1 cellular context compared by ENCODE assay signal in the genomic region with DNA sequence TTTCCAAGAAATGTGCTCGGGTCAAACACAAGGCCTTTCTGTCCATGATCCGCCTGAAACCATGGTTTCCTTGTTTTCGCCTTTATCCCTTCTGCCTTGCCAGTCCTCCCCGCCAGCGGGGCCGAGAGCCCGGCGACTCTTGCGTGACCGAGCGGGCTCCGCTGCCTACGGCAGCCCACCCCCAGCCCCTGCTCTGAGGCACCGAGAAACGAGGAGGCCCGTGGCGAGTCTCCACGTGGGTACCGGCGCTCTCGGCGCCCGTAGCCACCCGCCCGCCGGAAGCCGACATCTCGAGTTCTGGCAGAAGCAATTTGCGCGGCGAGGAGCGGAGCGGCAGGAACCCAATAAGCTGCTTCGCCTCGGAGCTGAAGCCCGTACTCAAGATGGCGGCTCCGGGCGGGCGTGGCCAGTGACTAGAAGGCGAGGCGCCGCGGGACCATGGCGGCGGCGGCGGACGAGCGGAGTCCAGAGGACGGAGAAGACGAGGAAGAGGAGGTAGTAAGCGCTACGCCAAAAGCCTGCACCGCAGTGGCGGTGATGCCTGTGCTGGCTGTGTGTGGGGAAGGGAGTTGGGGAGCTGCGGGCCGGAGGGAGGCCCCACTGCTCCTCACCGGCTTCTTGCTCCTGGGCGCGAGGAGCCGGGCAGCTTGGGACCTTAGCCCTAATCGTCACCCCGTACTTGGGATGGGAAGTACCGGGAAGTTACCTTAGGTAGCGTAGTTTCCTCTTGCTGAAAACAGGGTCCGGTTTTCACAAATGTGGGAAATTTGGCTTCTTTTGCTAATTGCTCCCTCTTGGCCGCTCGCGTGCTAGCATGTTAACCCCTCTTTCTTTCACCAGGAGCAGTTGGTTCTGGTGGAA.
TF ChIP-seq lines count a peak whose summit lies in the region.

A gene with protein sequence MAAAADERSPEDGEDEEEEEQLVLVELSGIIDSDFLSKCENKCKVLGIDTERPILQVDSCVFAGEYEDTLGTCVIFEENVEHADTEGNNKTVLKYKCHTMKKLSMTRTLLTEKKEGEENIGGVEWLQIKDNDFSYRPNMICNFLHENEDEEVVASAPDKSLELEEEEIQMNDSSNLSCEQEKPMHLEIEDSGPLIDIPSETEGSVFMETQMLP (plus strand): TSS at position 375 of the 861 bp plus-strand sequence. CDS start 64 bp downstream, at position 439.

TF ChIP-seq in HepG2, 621 proteins besides CTCF, POLR2A, EP300 and RAD21 (continued from another document and continues in another):
- TF ChIP-seq, protein P1, sequence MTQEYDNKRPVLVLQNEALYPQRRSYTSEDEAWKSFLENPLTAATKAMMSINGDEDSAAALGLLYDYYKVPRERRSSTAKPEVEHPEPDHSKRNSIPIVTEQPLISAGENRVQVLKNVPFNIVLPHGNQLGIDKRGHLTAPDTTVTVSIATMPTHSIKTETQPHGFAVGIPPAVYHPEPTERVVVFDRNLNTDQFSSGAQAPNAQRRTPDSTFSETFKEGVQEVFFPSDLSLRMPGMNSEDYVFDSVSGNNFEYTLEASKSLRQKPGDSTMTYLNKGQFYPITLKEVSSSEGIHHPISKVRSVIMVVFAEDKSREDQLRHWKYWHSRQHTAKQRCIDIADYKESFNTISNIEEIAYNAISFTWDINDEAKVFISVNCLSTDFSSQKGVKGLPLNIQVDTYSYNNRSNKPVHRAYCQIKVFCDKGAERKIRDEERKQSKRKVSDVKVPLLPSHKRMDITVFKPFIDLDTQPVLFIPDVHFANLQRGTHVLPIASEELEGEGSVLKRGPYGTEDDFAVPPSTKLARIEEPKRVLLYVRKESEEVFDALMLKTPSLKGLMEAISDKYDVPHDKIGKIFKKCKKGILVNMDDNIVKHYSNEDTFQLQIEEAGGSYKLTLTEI (CRISPR knock-in tag; conservative IDR thresholded peaks at IDR 0.05): no peak
- TF ChIP-seq FOXA1 (IDR thresholded peaks at IDR 0.05) (no peak), FOXA1 (CRISPR knock-in tag; IDR thresholded peaks at IDR 0.05) (0 out of 2 replicates have a peak, but pooled peaks have one; percentile 13), MEF2D (CRISPR knock-in tag; IDR thresholded peaks at IDR 0.05) (peak; percentile 84), POLR2G (IDR thresholded peaks at IDR 0.05; ENCODE audit: low read depth, low read length) (peak; percentile 98), PAX8 (CRISPR knock-in tag; IDR thresholded peaks at IDR 0.05; ENCODE audit: borderline replicate concordance) (peak; percentile 79; the same call in 1 of the 2 replicates), ETV6 (CRISPR knock-in tag; conservative IDR thresholded peaks at IDR 0.05) (peak; percentile 50; the same call in 1 of the 2 replicates), ZNF251 (CRISPR knock-in tag; IDR thresholded peaks at IDR 0.05) (no peak), TAF1 (CRISPR knock-in tag; IDR thresholded peaks at IDR 0.05) (peak; percentile 99), ELF1 (CRISPR knock-in tag; IDR thresholded peaks at IDR 0.05) (peak; percentile 71)
- TF ChIP-seq, protein P2, sequence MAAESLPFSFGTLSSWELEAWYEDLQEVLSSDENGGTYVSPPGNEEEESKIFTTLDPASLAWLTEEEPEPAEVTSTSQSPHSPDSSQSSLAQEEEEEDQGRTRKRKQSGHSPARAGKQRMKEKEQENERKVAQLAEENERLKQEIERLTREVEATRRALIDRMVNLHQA (CRISPR knock-in tag; IDR thresholded peaks at IDR 0.05): 0 out of 2 replicates have a peak, but pooled peaks have one; percentile 46
- TF ChIP-seq, protein P3, sequence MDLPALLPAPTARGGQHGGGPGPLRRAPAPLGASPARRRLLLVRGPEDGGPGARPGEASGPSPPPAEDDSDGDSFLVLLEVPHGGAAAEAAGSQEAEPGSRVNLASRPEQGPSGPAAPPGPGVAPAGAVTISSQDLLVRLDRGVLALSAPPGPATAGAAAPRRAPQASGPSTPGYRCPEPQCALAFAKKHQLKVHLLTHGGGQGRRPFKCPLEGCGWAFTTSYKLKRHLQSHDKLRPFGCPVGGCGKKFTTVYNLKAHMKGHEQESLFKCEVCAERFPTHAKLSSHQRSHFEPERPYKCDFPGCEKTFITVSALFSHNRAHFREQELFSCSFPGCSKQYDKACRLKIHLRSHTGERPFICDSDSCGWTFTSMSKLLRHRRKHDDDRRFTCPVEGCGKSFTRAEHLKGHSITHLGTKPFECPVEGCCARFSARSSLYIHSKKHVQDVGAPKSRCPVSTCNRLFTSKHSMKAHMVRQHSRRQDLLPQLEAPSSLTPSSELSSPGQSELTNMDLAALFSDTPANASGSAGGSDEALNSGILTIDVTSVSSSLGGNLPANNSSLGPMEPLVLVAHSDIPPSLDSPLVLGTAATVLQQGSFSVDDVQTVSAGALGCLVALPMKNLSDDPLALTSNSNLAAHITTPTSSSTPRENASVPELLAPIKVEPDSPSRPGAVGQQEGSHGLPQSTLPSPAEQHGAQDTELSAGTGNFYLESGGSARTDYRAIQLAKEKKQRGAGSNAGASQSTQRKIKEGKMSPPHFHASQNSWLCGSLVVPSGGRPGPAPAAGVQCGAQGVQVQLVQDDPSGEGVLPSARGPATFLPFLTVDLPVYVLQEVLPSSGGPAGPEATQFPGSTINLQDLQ (CRISPR knock-in tag; IDR thresholded peaks at IDR 0.05): peak; percentile 93
- TF ChIP-seq, protein P4, sequence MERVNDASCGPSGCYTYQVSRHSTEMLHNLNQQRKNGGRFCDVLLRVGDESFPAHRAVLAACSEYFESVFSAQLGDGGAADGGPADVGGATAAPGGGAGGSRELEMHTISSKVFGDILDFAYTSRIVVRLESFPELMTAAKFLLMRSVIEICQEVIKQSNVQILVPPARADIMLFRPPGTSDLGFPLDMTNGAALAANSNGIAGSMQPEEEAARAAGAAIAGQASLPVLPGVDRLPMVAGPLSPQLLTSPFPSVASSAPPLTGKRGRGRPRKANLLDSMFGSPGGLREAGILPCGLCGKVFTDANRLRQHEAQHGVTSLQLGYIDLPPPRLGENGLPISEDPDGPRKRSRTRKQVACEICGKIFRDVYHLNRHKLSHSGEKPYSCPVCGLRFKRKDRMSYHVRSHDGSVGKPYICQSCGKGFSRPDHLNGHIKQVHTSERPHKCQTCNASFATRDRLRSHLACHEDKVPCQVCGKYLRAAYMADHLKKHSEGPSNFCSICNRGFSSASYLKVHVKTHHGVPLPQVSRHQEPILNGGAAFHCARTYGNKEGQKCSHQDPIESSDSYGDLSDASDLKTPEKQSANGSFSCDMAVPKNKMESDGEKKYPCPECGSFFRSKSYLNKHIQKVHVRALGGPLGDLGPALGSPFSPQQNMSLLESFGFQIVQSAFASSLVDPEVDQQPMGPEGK (CRISPR knock-in tag; IDR thresholded peaks at IDR 0.05): peak; percentile 45
- TF ChIP-seq, protein P5, sequence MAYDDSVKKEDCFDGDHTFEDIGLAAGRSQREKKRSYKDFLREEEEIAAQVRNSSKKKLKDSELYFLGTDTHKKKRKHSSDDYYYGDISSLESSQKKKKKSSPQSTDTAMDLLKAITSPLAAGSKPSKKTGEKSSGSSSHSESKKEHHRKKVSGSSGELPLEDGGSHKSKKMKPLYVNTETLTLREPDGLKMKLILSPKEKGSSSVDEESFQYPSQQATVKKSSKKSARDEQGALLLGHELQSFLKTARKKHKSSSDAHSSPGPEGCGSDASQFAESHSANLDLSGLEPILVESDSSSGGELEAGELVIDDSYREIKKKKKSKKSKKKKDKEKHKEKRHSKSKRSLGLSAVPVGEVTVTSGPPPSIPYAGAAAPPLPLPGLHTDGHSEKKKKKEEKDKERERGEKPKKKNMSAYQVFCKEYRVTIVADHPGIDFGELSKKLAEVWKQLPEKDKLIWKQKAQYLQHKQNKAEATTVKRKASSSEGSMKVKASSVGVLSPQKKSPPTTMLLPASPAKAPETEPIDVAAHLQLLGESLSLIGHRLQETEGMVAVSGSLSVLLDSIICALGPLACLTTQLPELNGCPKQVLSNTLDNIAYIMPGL (CRISPR knock-in tag; IDR thresholded peaks at IDR 0.05; ENCODE audit: borderline replicate concordance in 1 of 2, low read depth in 1 of 2): peak; percentile 86 to 93
- TF ChIP-seq, protein P6, sequence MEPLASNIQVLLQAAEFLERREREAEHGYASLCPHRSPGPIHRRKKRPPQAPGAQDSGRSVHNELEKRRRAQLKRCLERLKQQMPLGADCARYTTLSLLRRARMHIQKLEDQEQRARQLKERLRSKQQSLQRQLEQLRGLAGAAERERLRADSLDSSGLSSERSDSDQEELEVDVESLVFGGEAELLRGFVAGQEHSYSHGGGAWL (CRISPR knock-in tag; IDR thresholded peaks at IDR 0.05): peak; percentile 98
- TF ChIP-seq, protein P7, sequence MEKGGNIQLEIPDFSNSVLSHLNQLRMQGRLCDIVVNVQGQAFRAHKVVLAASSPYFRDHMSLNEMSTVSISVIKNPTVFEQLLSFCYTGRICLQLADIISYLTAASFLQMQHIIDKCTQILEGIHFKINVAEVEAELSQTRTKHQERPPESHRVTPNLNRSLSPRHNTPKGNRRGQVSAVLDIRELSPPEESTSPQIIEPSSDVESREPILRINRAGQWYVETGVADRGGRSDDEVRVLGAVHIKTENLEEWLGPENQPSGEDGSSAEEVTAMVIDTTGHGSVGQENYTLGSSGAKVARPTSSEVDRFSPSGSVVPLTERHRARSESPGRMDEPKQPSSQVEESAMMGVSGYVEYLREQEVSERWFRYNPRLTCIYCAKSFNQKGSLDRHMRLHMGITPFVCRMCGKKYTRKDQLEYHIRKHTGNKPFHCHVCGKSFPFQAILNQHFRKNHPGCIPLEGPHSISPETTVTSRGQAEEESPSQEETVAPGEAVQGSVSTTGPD (CRISPR knock-in tag; IDR thresholded peaks at IDR 0.05): no peak
- TF ChIP-seq, protein P8, sequence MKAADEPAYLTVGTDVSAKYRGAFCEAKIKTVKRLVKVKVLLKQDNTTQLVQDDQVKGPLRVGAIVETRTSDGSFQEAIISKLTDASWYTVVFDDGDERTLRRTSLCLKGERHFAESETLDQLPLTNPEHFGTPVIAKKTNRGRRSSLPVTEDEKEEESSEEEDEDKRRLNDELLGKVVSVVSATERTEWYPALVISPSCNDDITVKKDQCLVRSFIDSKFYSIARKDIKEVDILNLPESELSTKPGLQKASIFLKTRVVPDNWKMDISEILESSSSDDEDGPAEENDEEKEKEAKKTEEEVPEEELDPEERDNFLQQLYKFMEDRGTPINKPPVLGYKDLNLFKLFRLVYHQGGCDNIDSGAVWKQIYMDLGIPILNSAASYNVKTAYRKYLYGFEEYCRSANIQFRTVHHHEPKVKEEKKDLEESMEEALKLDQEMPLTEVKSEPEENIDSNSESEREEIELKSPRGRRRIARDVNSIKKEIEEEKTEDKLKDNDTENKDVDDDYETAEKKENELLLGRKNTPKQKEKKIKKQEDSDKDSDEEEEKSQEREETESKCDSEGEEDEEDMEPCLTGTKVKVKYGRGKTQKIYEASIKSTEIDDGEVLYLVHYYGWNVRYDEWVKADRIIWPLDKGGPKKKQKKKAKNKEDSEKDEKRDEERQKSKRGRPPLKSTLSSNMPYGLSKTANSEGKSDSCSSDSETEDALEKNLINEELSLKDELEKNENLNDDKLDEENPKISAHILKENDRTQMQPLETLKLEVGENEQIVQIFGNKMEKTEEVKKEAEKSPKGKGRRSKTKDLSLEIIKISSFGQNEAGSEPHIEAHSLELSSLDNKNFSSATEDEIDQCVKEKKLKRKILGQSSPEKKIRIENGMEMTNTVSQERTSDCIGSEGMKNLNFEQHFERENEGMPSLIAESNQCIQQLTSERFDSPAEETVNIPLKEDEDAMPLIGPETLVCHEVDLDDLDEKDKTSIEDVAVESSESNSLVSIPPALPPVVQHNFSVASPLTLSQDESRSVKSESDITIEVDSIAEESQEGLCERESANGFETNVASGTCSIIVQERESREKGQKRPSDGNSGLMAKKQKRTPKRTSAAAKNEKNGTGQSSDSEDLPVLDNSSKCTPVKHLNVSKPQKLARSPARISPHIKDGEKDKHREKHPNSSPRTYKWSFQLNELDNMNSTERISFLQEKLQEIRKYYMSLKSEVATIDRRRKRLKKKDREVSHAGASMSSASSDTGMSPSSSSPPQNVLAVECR (CRISPR knock-in tag; IDR thresholded peaks at IDR 0.05; ENCODE audit: borderline replicate concordance): peak; percentile 93
- TF ChIP-seq, protein P9, sequence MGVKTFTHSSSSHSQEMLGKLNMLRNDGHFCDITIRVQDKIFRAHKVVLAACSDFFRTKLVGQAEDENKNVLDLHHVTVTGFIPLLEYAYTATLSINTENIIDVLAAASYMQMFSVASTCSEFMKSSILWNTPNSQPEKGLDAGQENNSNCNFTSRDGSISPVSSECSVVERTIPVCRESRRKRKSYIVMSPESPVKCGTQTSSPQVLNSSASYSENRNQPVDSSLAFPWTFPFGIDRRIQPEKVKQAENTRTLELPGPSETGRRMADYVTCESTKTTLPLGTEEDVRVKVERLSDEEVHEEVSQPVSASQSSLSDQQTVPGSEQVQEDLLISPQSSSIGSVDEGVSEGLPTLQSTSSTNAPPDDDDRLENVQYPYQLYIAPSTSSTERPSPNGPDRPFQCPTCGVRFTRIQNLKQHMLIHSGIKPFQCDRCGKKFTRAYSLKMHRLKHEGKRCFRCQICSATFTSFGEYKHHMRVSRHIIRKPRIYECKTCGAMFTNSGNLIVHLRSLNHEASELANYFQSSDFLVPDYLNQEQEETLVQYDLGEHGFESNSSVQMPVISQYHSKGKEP (CRISPR knock-in tag; IDR thresholded peaks at IDR 0.05): peak; percentile 34; the same call in 1 of the 2 replicates
- TF ChIP-seq, protein P10, sequence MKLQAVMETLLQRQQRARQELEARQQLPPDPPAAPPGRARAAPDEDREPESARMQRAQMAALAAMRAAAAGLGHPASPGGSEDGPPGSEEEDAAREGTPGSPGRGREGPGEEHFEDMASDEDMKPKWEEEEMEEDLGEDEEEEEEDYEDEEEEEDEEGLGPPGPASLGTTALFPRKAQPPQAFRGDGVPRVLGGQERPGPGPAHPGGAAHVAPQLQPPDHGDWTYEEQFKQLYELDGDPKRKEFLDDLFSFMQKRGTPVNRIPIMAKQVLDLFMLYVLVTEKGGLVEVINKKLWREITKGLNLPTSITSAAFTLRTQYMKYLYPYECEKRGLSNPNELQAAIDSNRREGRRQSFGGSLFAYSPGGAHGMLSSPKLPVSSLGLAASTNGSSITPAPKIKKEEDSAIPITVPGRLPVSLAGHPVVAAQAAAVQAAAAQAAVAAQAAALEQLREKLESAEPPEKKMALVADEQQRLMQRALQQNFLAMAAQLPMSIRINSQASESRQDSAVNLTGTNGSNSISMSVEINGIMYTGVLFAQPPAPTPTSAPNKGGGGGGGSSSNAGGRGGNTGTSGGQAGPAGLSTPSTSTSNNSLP (IDR thresholded peaks at IDR 0.05; ENCODE audit: low read depth, low read length): 0 out of 2 replicates have a peak, but pooled peaks have one; percentile 4
- TF ChIP-seq, protein P11, sequence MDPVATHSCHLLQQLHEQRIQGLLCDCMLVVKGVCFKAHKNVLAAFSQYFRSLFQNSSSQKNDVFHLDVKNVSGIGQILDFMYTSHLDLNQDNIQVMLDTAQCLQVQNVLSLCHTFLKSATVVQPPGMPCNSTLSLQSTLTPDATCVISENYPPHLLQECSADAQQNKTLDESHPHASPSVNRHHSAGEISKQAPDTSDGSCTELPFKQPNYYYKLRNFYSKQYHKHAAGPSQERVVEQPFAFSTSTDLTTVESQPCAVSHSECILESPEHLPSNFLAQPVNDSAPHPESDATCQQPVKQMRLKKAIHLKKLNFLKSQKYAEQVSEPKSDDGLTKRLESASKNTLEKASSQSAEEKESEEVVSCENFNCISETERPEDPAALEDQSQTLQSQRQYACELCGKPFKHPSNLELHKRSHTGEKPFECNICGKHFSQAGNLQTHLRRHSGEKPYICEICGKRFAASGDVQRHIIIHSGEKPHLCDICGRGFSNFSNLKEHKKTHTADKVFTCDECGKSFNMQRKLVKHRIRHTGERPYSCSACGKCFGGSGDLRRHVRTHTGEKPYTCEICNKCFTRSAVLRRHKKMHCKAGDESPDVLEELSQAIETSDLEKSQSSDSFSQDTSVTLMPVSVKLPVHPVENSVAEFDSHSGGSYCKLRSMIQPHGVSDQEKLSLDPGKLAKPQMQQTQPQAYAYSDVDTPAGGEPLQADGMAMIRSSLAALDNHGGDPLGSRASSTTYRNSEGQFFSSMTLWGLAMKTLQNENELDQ (CRISPR knock-in tag; IDR thresholded peaks at IDR 0.05; ENCODE audit: borderline replicate concordance): peak; percentile 39; the same call in 1 of the 2 replicates
- TF ChIP-seq, protein P12, sequence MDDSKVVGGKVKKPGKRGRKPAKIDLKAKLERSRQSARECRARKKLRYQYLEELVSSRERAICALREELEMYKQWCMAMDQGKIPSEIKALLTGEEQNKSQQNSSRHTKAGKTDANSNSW (CRISPR knock-in tag; IDR thresholded peaks at IDR 0.05; ENCODE audit: borderline replicate concordance): no peak
